In genomic region chr19:52603558-52604207, GRCh38 we compare ENCODE assay signal across 21 cellular contexts. TPM values are rescaled to one million over a fixed set of nuclear protein-coding genes. Genes with fewer than 3 reads are reported as not detected.
DNase-seq lines count a peak whose midpoint lies in the region; ATAC-seq and TF ChIP-seq lines count a peak whose summit lies in the region.
"Had no signal": no experiment of that assay in that cellular context is flagged by ENCODE, and none has a peak within 500 bp of the region (broad histone marks: within the 10 kb centered on the region; RNA-seq: fewer than 3 reads in every experiment).

No MANE protein-coding gene starts in this region.

- 76 to 79% methylated on average over 14 of the region's 14 CpGs for WGBS in GM23248 (ENCODE audit: low coverage in 1 of 2, low lambda C conversion rate in 2 of 2, missing lambda C conversion rate in 2 of 2), 2 experiments
- whole genome bisulfite sequencing in adrenal gland, 4 donors = 82 to 93% (median 89%) methylated on average over 14 of the region's 14 CpGs

- H3K36me3 ChIP-seq in GM23248 (ENCODE audit: low read depth) (no peaks in the 10 kb centered on the region), osteoblast (ENCODE audit: insufficient read depth, low read length) (no peaks in the 10 kb centered on the region), adrenal gland (replicated peaks in 1 of 2) (no peaks in the 10 kb centered on the region), MM.1S (replicated peaks; ENCODE audit: insufficient read depth, low read length) (no peaks in the 10 kb centered on the region), mucosa of descending colon (ENCODE audit: low read depth) (no peaks in the 10 kb centered on the region)
- H3K36me3 ChIP-seq: BE2C, colonic mucosa, HAP-1 had no signal

- H3K4me2 ChIP-seq in GM23248 (ENCODE audit: unreplicated experiment) = no peak overlapping the region
- peak overlapping the region; percentile 55 for H3K4me2 ChIP-seq in osteoblast (ENCODE audit: insufficient read depth, low read length)
- H3K4me2 ChIP-seq in MM.1S (ENCODE audit: low read depth, low read length) = no peak overlapping the region

- TF ChIP-seq CTCF in AG10803 (conservative IDR thresholded peaks at IDR 0.05; ENCODE audit: low read length) (no peak), osteoblast (IDR thresholded peaks at IDR 0.05; ENCODE audit: extremely low read depth, low read depth, low read length) (no peak), adrenal gland (IDR thresholded peaks at IDR 0.05) (no peak), MM.1S (IDR thresholded peaks at IDR 0.05; ENCODE audit: low read length) (no peak), mucosa of descending colon (IDR thresholded peaks at IDR 0.05) (no peak)

- H3K4me3 ChIP-seq in AG10803 (ENCODE audit: low read length) = no peak overlapping the region
- H3K4me3 ChIP-seq in GM23248 = no peak overlapping the region
- no peak overlapping the region for H3K4me3 ChIP-seq in osteoblast (ENCODE audit: insufficient read depth, low read length)
- no peak overlapping the region for H3K4me3 ChIP-seq in adrenal gland
- no peak overlapping the region for H3K4me3 ChIP-seq in MM.1S (ENCODE audit: low read length)
- H3K4me3 ChIP-seq in mucosa of descending colon = no peak overlapping the region
- H3K4me3 ChIP-seq: colonic mucosa, HAP-1, MG63, SK-N-MC had no signal

- no peaks in the 10 kb centered on the region for H3K79me2 ChIP-seq in GM23248 (ENCODE audit: insufficient read depth)
- no peaks in the 10 kb centered on the region for H3K79me2 ChIP-seq in osteoblast (ENCODE audit: insufficient read depth, low read length)
- H3K79me2 ChIP-seq in MM.1S (ENCODE audit: low read length) = no peaks in the 10 kb centered on the region

- H2AFZ ChIP-seq in GM23248 (no peak overlapping the region), osteoblast (ENCODE audit: low read length) (peak overlapping the region; percentile 62), MM.1S (ENCODE audit: low read length) (no peak overlapping the region)

- DNase-seq in AG10803 (ENCODE audit: low read depth) (peak; percentile 61), GM23248 (peak; percentile 54), fibroblast of gingiva (ENCODE audit: low read depth) (peak; percentile 79), osteoblast (ENCODE audit: insufficient read length, low spot score, missing footprints) (peak; percentile 88), adrenal gland (no peak), MM.1S (no peak), mucosa of descending colon (no peak)
- no peak for DNase-seq in stimulated activated CD4-positive, alpha-beta T cell treated with anti-CD3 and anti-CD28 coated beads, Interleukin-4, amount 100 ng/mL, for 4 hours
- DNase-seq: activated CD4-positive, alpha-beta T cell treated with anti-CD3 and anti-CD28 coated beads, Interleukin-2, amount 10 ng/mL, durations not matched to agents 24 days and 14 days; BE2C; colonic mucosa; DMS79; hypothalamus; MG63; NCI-H2081 treated with DMSO at 0.1 percent for 48 hours; NCI-H526 treated with DMSO at 0.1 percent for 48 hours; stimulated activated naive CD4-positive, alpha-beta T cell treated with Interleukin-2 at 50 U/mL for 16 hours had no signal

- no peaks in the 10 kb centered on the region for H3K27me3 ChIP-seq in GM23248 (replicated peaks; ENCODE audit: insufficient read depth)
- no peaks in the 10 kb centered on the region for H3K27me3 ChIP-seq in osteoblast (ENCODE audit: insufficient read depth, low read length)
- no peaks in the 10 kb centered on the region for H3K27me3 ChIP-seq in adrenal gland
- H3K27me3 ChIP-seq in MM.1S (replicated peaks; ENCODE audit: insufficient read depth, low read length) = no peaks in the 10 kb centered on the region
- H3K27me3 ChIP-seq: colonic mucosa, MG63 had no signal

- peaks cover 15% of the 10 kb centered on the region for H3F3A ChIP-seq in GM23248 (ENCODE audit: insufficient read depth)
- H3F3A ChIP-seq in MM.1S (ENCODE audit: insufficient read depth, low read length) = no peaks in the 10 kb centered on the region

- TF ChIP-seq POLR2A in adrenal gland (IDR thresholded peaks at IDR 0.05) = no peak

- H3K27ac ChIP-seq in GM23248 (no peak overlapping the region), osteoblast (ENCODE audit: low read depth, low read length) (peak overlapping the region; percentile 61), adrenal gland (no peak overlapping the region), MM.1S (ENCODE audit: low read length) (no peak overlapping the region)
- H3K27ac ChIP-seq: colonic mucosa, SK-N-MC had no signal

- H4K20me1 ChIP-seq in GM23248 (ENCODE audit: insufficient read depth) (no peaks in the 10 kb centered on the region), osteoblast (ENCODE audit: insufficient read depth, low read length) (no peaks in the 10 kb centered on the region), MM.1S (ENCODE audit: insufficient read depth, low read length) (no peaks in the 10 kb centered on the region)

- ATAC-seq in mucosa of descending colon = no peak
- ATAC-seq: left lobe of liver, PC-3 had no signal

- peaks cover 7% of the 10 kb centered on the region; the same call in 1 of the 2 replicates for H3K4me1 ChIP-seq in GM23248 (ENCODE audit: insufficient read depth)
- H3K4me1 ChIP-seq in osteoblast (ENCODE audit: insufficient read depth, low read length) = peaks cover 22% of the 10 kb centered on the region
- peaks cover 7 to 9% of the 10 kb centered on the region in 2 donors for H3K4me1 ChIP-seq in adrenal gland (replicated peaks in 1 of 2)
- H3K4me1 ChIP-seq in MM.1S (ENCODE audit: low read length) = no peaks in the 10 kb centered on the region
- peaks cover 17% of the 10 kb centered on the region for H3K4me1 ChIP-seq in mucosa of descending colon (ENCODE audit: low read depth)
- H3K4me1 ChIP-seq: BE2C, colonic mucosa, HAP-1 had no signal

- no peaks in the 10 kb centered on the region for H3K9me2 ChIP-seq in GM23248 (ENCODE audit: insufficient read depth)
- no peaks in the 10 kb centered on the region for H3K9me2 ChIP-seq in MM.1S (replicated peaks; ENCODE audit: insufficient read depth, low read length)

- H3K9me3 ChIP-seq in GM23248 (ENCODE audit: low read depth) (no peaks in the 10 kb centered on the region), osteoblast (ENCODE audit: low read depth, low read length) (no peaks in the 10 kb centered on the region), adrenal gland (replicated peaks in 1 of 3) (no peaks in the 10 kb centered on the region), MM.1S (replicated peaks; ENCODE audit: insufficient read depth, low read length) (no peaks in the 10 kb centered on the region), mucosa of descending colon (peaks cover 28% of the 10 kb centered on the region)
- H3K9me3 ChIP-seq: BE2C, colonic mucosa, HAP-1 had no signal

- H3K9ac ChIP-seq in GM23248 (no peak overlapping the region), MM.1S (ENCODE audit: low read length) (no peak overlapping the region)

- in situ Hi-C loops in GM23248 (cut with MboI) = no loop called here

- intact Hi-C loops in adrenal gland (cut with DNase I) = no loop called here
- intact Hi-C loops in mucosa of descending colon (cut with DNase I, micrococcal nuclease) = no loop called here

RNA-seq across cellular contexts. Expression of gene ZNF701, which starts 33.6 kb away (rescaled TPM):
- 6.7 and 12.6 TPM in 2 replicates for total RNA-seq in GM23248 (2014; rRNA removed; shearing (Covaris generic))
- polyA plus RNA-seq in GM23248 (2016; fragmentation: Nextera tagmentation; extraction: Ambion mirVana) (5.5 and 6.7 TPM in 2 replicates), adrenal gland (1 to 10 TPM; 4.0 to 10.0 (median 7.5) TPM)
- total RNA-seq in osteoblast (14.5 and 17.7 TPM in 2 replicates), adrenal gland (10 to 100 TPM in 5 of 8 donors, 1 to 10 TPM in 3; 4.6 to 21.3 (median 12.9) TPM), mucosa of descending colon (10 to 100 TPM; 20.2 to 35.2 (median 27.2) TPM)

RNA-seq across cellular contexts. Expression of gene ZNF83, which starts 34.5 kb away (rescaled TPM):
- 29.1 and 55.8 TPM in 2 replicates for total RNA-seq in GM23248 (2014; rRNA removed; shearing (Covaris generic))
- polyA plus RNA-seq in GM23248 (2016; fragmentation: Nextera tagmentation; extraction: Ambion mirVana) (24.7 and 27.9 TPM in 2 replicates), adrenal gland (100 to 1,000 TPM in 2 of 3 donors, 10 to 100 TPM in 1; 50.0 to 344 (median 165) TPM)
- total RNA-seq in osteoblast (52.8 and 59.5 TPM in 2 replicates), adrenal gland (100 to 1,000 TPM in 1 of 8 donors, 10 to 100 TPM in 7; 23.4 to 110 (median 43.2) TPM), mucosa of descending colon (10 to 100 TPM; 17.6 to 48.7 (median 31.6) TPM)

Comparison
In these comparisons a context has a peak if more than half of its experiments do, and no peak if none do; other contexts are left out.
1. DNase-seq: peak in AG10803 (single experiment), GM23248 (single experiment), fibroblast of gingiva (single experiment) and osteoblast (single experiment); none in adrenal gland (0 of 7), MM.1S (single experiment), mucosa of descending colon (0 of 3) and stimulated activated CD4-positive, alpha-beta T cell treated with anti-CD3 and anti-CD28 coated beads, Interleukin-4, amount 100 ng/mL, for 4 hours (0 of 2).